In genomic region chr6:125789167-125789566, GRCh38 we compare ENCODE assay signal across 8 cellular contexts. TPM values are rescaled to one million over a fixed set of nuclear protein-coding genes. Genes with fewer than 3 reads are reported as not detected.
DNase-seq lines count a peak whose midpoint lies in the region; ATAC-seq and TF ChIP-seq lines count a peak whose summit lies in the region.

No MANE protein-coding gene starts in this region.

- no peak overlapping the region for H2AFZ ChIP-seq in PC-3 (ENCODE audit: low read length)

- H3K27me3 ChIP-seq in adrenal gland: no peaks in the 10 kb centered on the region
- H3K27me3 ChIP-seq in lower lobe of right lung (ENCODE audit: low read depth): no peaks in the 10 kb centered on the region
- H3K27me3 ChIP-seq in thyroid gland: no peaks in the 10 kb centered on the region
- no peaks in the 10 kb centered on the region for H3K27me3 ChIP-seq in PC-3 (ENCODE audit: low read length)

- H3K36me3 ChIP-seq in adrenal gland (replicated peaks in 1 of 2) (no peaks in the 10 kb centered on the region), lower lobe of right lung (no peaks in the 10 kb centered on the region), thyroid gland (no peaks in the 10 kb centered on the region), PC-3 (ENCODE audit: low read depth, low read length) (no peaks in the 10 kb centered on the region)

- no peaks in the 10 kb centered on the region for H3K27me3 Mint-ChIP-seq in activated CD4-positive, alpha-beta T cell treated with anti-CD3 and anti-CD28 coated beads for 36 hours

- peaks cover 46% of the 10 kb centered on the region for H3K4me1 Mint-ChIP-seq in activated CD4-positive, alpha-beta T cell treated with anti-CD3 and anti-CD28 coated beads for 36 hours

- H3K4me1 ChIP-seq in adrenal gland (replicated peaks in 1 of 2): peaks cover 35 to 46% of the 10 kb centered on the region in 2 donors
- peaks cover 41% of the 10 kb centered on the region for H3K4me1 ChIP-seq in lower lobe of right lung
- peaks cover 8 to 17% of the 10 kb centered on the region in 2 donors for H3K4me1 ChIP-seq in thyroid gland
- peaks cover 37% of the 10 kb centered on the region for H3K4me1 ChIP-seq in PC-3 (ENCODE audit: insufficient read depth, low read length)

- H3K79me2 ChIP-seq in PC-3 (ENCODE audit: low read length): peaks cover 11% of the 10 kb centered on the region; the same call in 1 of the 2 replicates

- H3K4me2 ChIP-seq in PC-3 (ENCODE audit: low read length): no peak overlapping the region

- no peaks in the 10 kb centered on the region for H4K20me1 ChIP-seq in PC-3 (ENCODE audit: low read length)

- no TSS peak for BruUV-seq in PC-3 (replicated peaks; lab: Mats Ljungman, UMichigan)

- peak overlapping the region; percentile 95 to 99 (median 98) for H3K27ac ChIP-seq in adrenal gland
- H3K27ac ChIP-seq in lower lobe of right lung: peak overlapping the region; percentile 97
- H3K27ac ChIP-seq in thyroid gland: peak overlapping the region; percentile 17 to 99 (median 90)
- no peak overlapping the region for H3K27ac ChIP-seq in PC-3 (ENCODE audit: low read length)

- no peak for TF ChIP-seq CTCF in adrenal gland (IDR thresholded peaks at IDR 0.05)
- TF ChIP-seq CTCF in lower lobe of right lung (IDR thresholded peaks at IDR 0.05): no peak
- TF ChIP-seq CTCF in thyroid gland (IDR thresholded peaks at IDR 0.05): no peak
- no peak for TF ChIP-seq CTCF in PC-3 (conservative IDR thresholded peaks at IDR 0.05; ENCODE audit: low read depth, low read length)

- H3K9me3 Mint-ChIP-seq in activated CD4-positive, alpha-beta T cell treated with anti-CD3 and anti-CD28 coated beads for 36 hours (ENCODE audit: low read depth): no peaks in the 10 kb centered on the region

- H3K4me3 ChIP-seq in adrenal gland (peak overlapping the region in 1 of 4 donors; percentile 94), lower lobe of right lung (no peak overlapping the region), thyroid gland (replicated peaks in 1 of 3) (no peak overlapping the region), PC-3 (ENCODE audit: low read length) (no peak overlapping the region)

- H3F3A ChIP-seq in PC-3 (ENCODE audit: low read length, unreplicated experiment): no peaks in the 10 kb centered on the region

- peak overlapping the region; percentile 96 for H3K4me3 Mint-ChIP-seq in activated CD4-positive, alpha-beta T cell treated with anti-CD3 and anti-CD28 coated beads for 36 hours

- no peak for ATAC-seq in activated CD4-positive, alpha-beta T cell treated with anti-CD3 and anti-CD28 coated beads for 36 hours
- no peak for ATAC-seq in lower lobe of right lung
- ATAC-seq in PC-3: no peak
- ATAC-seq in HG02759 (IDR thresholded peaks at IDR 0.05; ENCODE audit: unreplicated experiment): no peak
- ATAC-seq in GM19023 (IDR thresholded peaks at IDR 0.05; ENCODE audit: unreplicated experiment): no peak

- no peak for TF ChIP-seq POLR2A in adrenal gland (IDR thresholded peaks at IDR 0.05)
- no peak for TF ChIP-seq POLR2A in thyroid gland (IDR thresholded peaks at IDR 0.05)

- 6 to 30% (median 23%) methylated on average over 1 of the region's 1 CpG for whole genome bisulfite sequencing in adrenal gland, 4 donors
- 57 to 73% methylated on average over 1 of the region's 1 CpG for WGBS in thyroid gland, 2 donors

- H3K9me2 ChIP-seq in PC-3 (replicated peaks; ENCODE audit: low read length): no peaks in the 10 kb centered on the region

- peaks cover 27% of the 10 kb centered on the region for H3K36me3 Mint-ChIP-seq in activated CD4-positive, alpha-beta T cell treated with anti-CD3 and anti-CD28 coated beads for 36 hours (ENCODE audit: low read depth)

- POLR2A ChIA-PET in activated CD4-positive, alpha-beta T cell treated with anti-CD3 and anti-CD28 coated beads for 36 hours (lab: Charles Lee): interaction anchor here (2.3 to 2.9 kb wide), 2 partner anchors 8 to 168 kb away, joined by 22 to 62 read pairs; partner anchors contain the start of gene HINT3
- POLR2A ChIA-PET in PC-3 (lab: Charles Lee; ENCODE audit: unreplicated experiment): interaction anchor here (0.7 kb wide), 1 partner anchor 1975 kb away, joined by 4 read pairs; no protein-coding TSS in a partner anchor

- intact Hi-C loops in activated CD4-positive, alpha-beta T cell treated with anti-CD3 and anti-CD28 coated beads for 36 hours (cut with DNase I, micrococcal nuclease): loop anchor here in 1 of 2 experiments (1.0 kb wide), 1 partner anchor 8 kb away; no protein-coding TSS in a partner anchor
- intact Hi-C loops in adrenal gland (cut with DNase I) (loop anchor here in 1 of 2 donors (10.0 kb wide), 1 partner anchor 166 kb away; the partner anchor contains the start of gene HINT3), lower lobe of right lung (cut with DNase I) (no loop called here), thyroid gland (cut with DNase I) (loop anchor here (10.0 kb wide), 1 partner anchor 166 kb away; the partner anchor contains the start of gene HINT3), PC-3 (cut with micrococcal nuclease) (no loop called here)

- CTCF ChIA-PET in activated CD4-positive, alpha-beta T cell treated with anti-CD3 and anti-CD28 coated beads for 36 hours (lab: Charles Lee): interaction anchor here (1.2 to 4.0 kb wide), 9 partner anchors 7 to 197 kb away, joined by 3 to 80 read pairs (median 18); partner anchors contain the start of genes HINT3 and TRMT11
- CTCF ChIA-PET in PC-3 (lab: Charles Lee): interaction anchor here (0.8 kb wide), 1 partner anchor 167 kb away, joined by 4 read pairs; the partner anchor contains the start of gene HINT3

- H3K27ac Mint-ChIP-seq in activated CD4-positive, alpha-beta T cell treated with anti-CD3 and anti-CD28 coated beads for 36 hours: peak overlapping the region; percentile 95

- no peak for DNase-seq in activated CD4-positive, alpha-beta T cell treated with anti-CD3 and anti-CD28 coated beads for 36 hours
- no peak for DNase-seq in activated CD4-positive, alpha-beta T cell treated with anti-CD3 and anti-CD28 coated beads for 48 hours
- peak in 5 of 7 donors; percentile 52 to 72 (median 66) for DNase-seq in adrenal gland
- DNase-seq in lower lobe of right lung: no peak
- DNase-seq in thyroid gland: peak; percentile 36 to 41
- DNase-seq in PC-3: no peak

- no peak overlapping the region for H3K9ac ChIP-seq in PC-3 (ENCODE audit: low read length)

- H3K9me3 ChIP-seq in adrenal gland (replicated peaks in 1 of 3): no peaks in the 10 kb centered on the region
- no peaks in the 10 kb centered on the region for H3K9me3 ChIP-seq in lower lobe of right lung
- no peaks in the 10 kb centered on the region for H3K9me3 ChIP-seq in thyroid gland
- H3K9me3 ChIP-seq in PC-3 (ENCODE audit: low read length): no peaks in the 10 kb centered on the region

RNA-seq across cellular contexts. Expression of gene NCOA7, which starts 1.6 kb away (rescaled TPM):
- total RNA-seq in activated CD4-positive, alpha-beta T cell treated with anti-CD3 and anti-CD28 coated beads for 36 hours: 10 to 100 TPM; 54.3 to 67.4 TPM
- total RNA-seq in adrenal gland (100 to 1,000 TPM in 4 of 8 donors, 10 to 100 TPM in 4; 51.2 to 180 (median 95.1) TPM), lower lobe of right lung (64.4 TPM), thyroid gland (10 to 100 TPM in 3 of 4 donors, 1 to 10 TPM in 1; 9.0 to 36.2 (median 21.8) TPM), PC-3 (2014; rRNA removed) (12.1 and 13.4 TPM in 2 replicates)
- 10 to 100 TPM; 24.5 to 77.9 (median 53.0) TPM for polyA plus RNA-seq in adrenal gland

RNA-seq across cellular contexts. Expression of gene HEY2, which starts 39.7 kb away (rescaled TPM):
- total RNA-seq in activated CD4-positive, alpha-beta T cell treated with anti-CD3 and anti-CD28 coated beads for 36 hours: not detected
- total RNA-seq in adrenal gland: 1 to 10 TPM in 5 of 8 donors, under 1 TPM in 2, not detected in 1; 0.60 to 1.8 (median 1.0) TPM
- polyA plus RNA-seq in adrenal gland: 1 to 10 TPM in 2 of 3 donors, under 1 TPM in 1; 0.46 to 2.1 (median 1.4) TPM
- 2.8 TPM for total RNA-seq in lower lobe of right lung
- 1 to 10 TPM; 3.5 to 5.5 (median 5.1) TPM for total RNA-seq in thyroid gland
- total RNA-seq in PC-3 (2014; rRNA removed): not detected in 2 replicates

Comparison
In these comparisons a context has a peak if more than half of its experiments do, and no peak if none do; other contexts are left out.
1. DNase-seq: peak in adrenal gland (5 of 7) and thyroid gland (2 of 2); none in activated CD4-positive, alpha-beta T cell treated with anti-CD3 and anti-CD28 coated beads for 36 hours (single experiment), activated CD4-positive, alpha-beta T cell treated with anti-CD3 and anti-CD28 coated beads for 48 hours (single experiment), lower lobe of right lung (single experiment) and PC-3 (single experiment).